ENCODE assay signal across 1 cellular context in genomic region chr12:112838731-112839130, GRCh38.
TF ChIP-seq lines count a peak whose summit lies in the region.

No MANE protein-coding gene starts in this region.

TF ChIP-seq in SK-N-SH, 30 proteins besides CTCF, POLR2A, EP300 and RAD21 (continued from another document):
- TF ChIP-seq GATA2 (CRISPR knock-in tag; IDR thresholded peaks at IDR 0.05) (no peak), REST (IDR thresholded peaks at IDR 0.05; ENCODE audit: low read depth, low read length) (no peak), EZH2phosphoT487 (IDR thresholded peaks at IDR 0.05; ENCODE audit: borderline replicate concordance, low read depth) (no peak), JUND (IDR thresholded peaks at IDR 0.05) (no peak), FOXM1 (IDR thresholded peaks at IDR 0.05; ENCODE audit: low read depth) (no peak)
